In the genomic region with DNA sequence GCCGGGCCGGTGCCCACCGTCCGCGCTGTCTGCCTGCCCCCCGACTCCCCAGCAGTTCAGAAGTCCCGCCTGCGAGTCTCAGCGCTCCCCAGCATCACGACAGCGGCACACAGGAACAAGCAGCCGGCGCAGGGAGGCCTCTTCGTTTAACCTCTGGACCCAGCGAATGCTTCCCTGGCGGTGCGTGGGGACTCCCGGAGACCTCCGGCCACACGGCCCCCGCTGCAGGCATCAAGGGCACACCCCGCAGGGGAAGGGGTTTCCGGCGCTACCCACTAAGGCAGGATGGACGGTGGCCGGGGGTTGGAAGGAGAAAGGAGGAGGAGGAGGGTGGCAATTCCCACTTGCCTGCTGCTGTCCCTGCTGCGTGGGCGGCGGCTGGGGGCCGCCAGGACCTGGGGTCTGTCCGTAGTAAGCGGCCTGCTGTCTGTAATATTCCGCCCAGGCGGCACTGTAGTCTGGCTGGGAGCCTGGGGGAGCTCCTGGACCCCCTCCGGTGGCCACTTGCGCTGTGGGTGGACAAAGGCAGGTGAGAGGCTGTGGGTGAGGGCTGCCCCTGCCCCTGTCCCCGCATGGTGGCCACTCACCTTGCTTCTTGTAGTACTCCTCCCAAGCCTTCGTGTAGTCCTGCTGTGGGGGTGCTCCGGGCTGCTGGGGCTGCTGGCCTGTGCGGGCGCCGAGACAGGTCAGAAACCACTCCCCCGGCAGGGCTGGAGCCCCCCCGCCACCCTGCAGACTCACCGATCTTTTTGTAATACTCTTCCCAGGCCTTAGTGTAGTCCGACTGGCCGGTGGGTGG, we compare ENCODE assay signal across 23 cellular contexts. TPM values are rescaled to one million over a fixed set of nuclear protein-coding genes. Genes with fewer than 3 reads are reported as not detected.
DNase-seq lines count a peak whose midpoint lies in the region; ATAC-seq, FAIRE-seq and TF ChIP-seq lines count a peak whose summit lies in the region.
"Had no signal": no experiment of that assay in that cellular context is flagged by ENCODE, and none has a peak within 500 bp of the region (broad histone marks: within the 10 kb centered on the region; RNA-seq: fewer than 3 reads in every experiment).

No MANE protein-coding gene starts in this region.

- no peak overlapping the region for H3K27ac ChIP-seq in mammary epithelial cell (ENCODE audit: insufficient read depth, low read depth, low read length)
- no peak overlapping the region for H3K27ac ChIP-seq in HEK293 (ENCODE audit: extremely low read depth, low read depth, low read length)
- H3K27ac ChIP-seq in K562 (ENCODE audit: extremely low read depth, low read depth, low read length) = no peak overlapping the region

- H2AFZ ChIP-seq in mammary epithelial cell (ENCODE audit: low read depth, low read length) = no peak overlapping the region
- H2AFZ ChIP-seq in K562 (ENCODE audit: low read depth, low read length) = no peak overlapping the region

- H3K4me2 ChIP-seq in mammary epithelial cell (ENCODE audit: insufficient read depth, low read depth, low read length) = no peak overlapping the region
- no peak overlapping the region for H3K4me2 ChIP-seq in K562 (ENCODE audit: insufficient read depth, low read length)

- POLR2A ChIA-PET in MCF 10A (lab: Yijun Ruan, JAX) (no interaction called here), HEK293 (lab: Yijun Ruan, JAX) (interaction anchor here (1.8 kb wide), 1 partner anchor 10 kb away, joined by 7 read pairs; the partner anchor contains the start of gene KHSRP), K562 (lab: Yijun Ruan, JAX) (interaction anchor here (0.6 to 1.0 kb wide), 4 partner anchors 8 to 157 kb away, joined by 3 to 4 read pairs (median 4); partner anchors contain the start of genes ALKBH7 and KHSRP)

- H3K36me3 Mint-ChIP-seq in MCF 10A (ENCODE audit: insufficient read depth, unreplicated experiment) = peaks cover 62% of the 10 kb centered on the region
- H3K36me3 Mint-ChIP-seq in activated naive CD4-positive, alpha-beta T cell treated with anti-CD3 and anti-CD28 coated beads, Interleukin-2, amount 10 ng/mL, durations not matched to agents 7 days and 5 days = peaks cover 26% of the 10 kb centered on the region

- H3K9ac ChIP-seq in mammary epithelial cell (ENCODE audit: insufficient read depth, low read length) (no peak overlapping the region), K562 (ENCODE audit: insufficient read depth in 1 of 2, low read depth in 2 of 2, low read length in 2 of 2) (no peak overlapping the region)

- H3K4me1 ChIP-seq in mammary epithelial cell (ENCODE audit: insufficient read depth, low read length) (no peaks in the 10 kb centered on the region), HEK293 (ENCODE audit: control insufficient read depth, insufficient read depth, low read length) (no peaks in the 10 kb centered on the region), K562 (replicated peaks in 1 of 2; ENCODE audit: control insufficient read depth in 2 of 2, insufficient read depth in 2 of 2, low read length in 2 of 2) (peaks cover 0 to 54% of the 10 kb centered on the region in 2 experiments; a peak in 2 of 5 replicates)

- H4K20me1 ChIP-seq in mammary epithelial cell (ENCODE audit: insufficient read depth, low read length) = no peaks in the 10 kb centered on the region
- peaks cover 16% of the 10 kb centered on the region; the same call in 1 of the 2 replicates for H4K20me1 ChIP-seq in K562 (replicated peaks; ENCODE audit: control insufficient read depth, insufficient read depth, low read length)

- TF ChIP-seq EP300 in K562 (IDR thresholded peaks at IDR 0.05; ENCODE audit: low read length) = no peak

- DNase-seq in MCF 10A (ENCODE audit: unreplicated experiment) (no peak), mammary epithelial cell (no peak), K562 (ENCODE audit: extremely low read depth in 1 of 4, low spot score in 3 of 4) (peak in 1 of 4 experiments; percentile 27), sciatic nerve (ENCODE audit: low spot score) (peak; percentile 61), EL (no peak)
- DNase-seq in activated naive CD4-positive, alpha-beta T cell treated with anti-CD3 and anti-CD28 coated beads, Interleukin-2, amount 10 ng/mL, durations not matched to agents 7 days and 5 days = no peak
- DNase-seq: CD4-positive, CD25-positive, alpha-beta regulatory T cell; COR-L47; DMS153; GF-D8; NCI-H1105 treated with DMSO at 0.1 percent for 48 hours; NCI-H1694; NCI-H2081 treated with DMSO at 0.1 percent for 48 hours; NCI-H510A treated with DMSO at 0.1 percent for 48 hours; NCI-H774 had no signal

- H3K9me1 ChIP-seq in K562 (ENCODE audit: control insufficient read depth, insufficient read depth, low read length) = no peaks in the 10 kb centered on the region

- no peaks in the 10 kb centered on the region for H3K4me1 Mint-ChIP-seq in MCF 10A (ENCODE audit: insufficient read depth, unreplicated experiment)
- no peaks in the 10 kb centered on the region for H3K4me1 Mint-ChIP-seq in activated naive CD4-positive, alpha-beta T cell treated with anti-CD3 and anti-CD28 coated beads, Interleukin-2, amount 10 ng/mL, durations not matched to agents 7 days and 5 days
- H3K4me1 Mint-ChIP-seq: B cell; CD4-positive, CD25-positive, alpha-beta regulatory T cell had no signal

- dilution Hi-C loops in mammary epithelial cell (cut with HindIII; ENCODE audit: low sequenced_read_pairs) = loop anchor here (5.0 to 10.0 kb wide), 6 partner anchors 52 to 450 kb away; no protein-coding TSS in a partner anchor

- CTCF ChIA-PET in MCF 10A (lab: Yijun Ruan, JAX) = interaction anchor here (0.6 kb wide), 1 partner anchor 218 kb away, joined by 3 read pairs; no protein-coding TSS in a partner anchor
- CTCF ChIA-PET in mammary epithelial cell (lab: Charles Lee; ENCODE audit: low non-redundant PET) = no interaction called here
- CTCF ChIA-PET in HEK293 (lab: Yijun Ruan, JAX) = no interaction called here
- CTCF ChIA-PET in K562 (lab: Yijun Ruan, JAX; ENCODE audit: low intra/inter-chr PET ratio) = no interaction called here
- CTCF ChIA-PET in activated naive CD4-positive, alpha-beta T cell treated with anti-CD3 and anti-CD28 coated beads, Interleukin-2, amount 10 ng/mL, durations not matched to agents 7 days and 5 days (lab: Charles Lee) = no interaction called here

- H3K27me3 ChIP-seq in mammary epithelial cell (ENCODE audit: insufficient read depth, low read length) = no peaks in the 10 kb centered on the region
- no peaks in the 10 kb centered on the region for H3K27me3 ChIP-seq in K562 (ENCODE audit: control insufficient read depth in 2 of 2, insufficient read depth in 2 of 2, low read length in 2 of 2)

- no peak overlapping the region for H3K4me3 Mint-ChIP-seq in MCF 10A (ENCODE audit: unreplicated experiment)
- H3K4me3 Mint-ChIP-seq in activated naive CD4-positive, alpha-beta T cell treated with anti-CD3 and anti-CD28 coated beads, Interleukin-2, amount 10 ng/mL, durations not matched to agents 7 days and 5 days = no peak overlapping the region
- H3K4me3 Mint-ChIP-seq: B cell; CD4-positive, CD25-positive, alpha-beta regulatory T cell had no signal

- BruUV-seq in MCF 10A (replicated peaks; lab: Mats Ljungman, UMichigan) (no TSS peak), mammary epithelial cell (replicated peaks; lab: Mats Ljungman, UMichigan) (no TSS peak), K562 (replicated peaks; lab: Mats Ljungman, UMichigan) (no TSS peak)

- FAIRE-seq in K562 (lab: Jason Lieb, UNC) = no peak
- FAIRE-seq: GM18507, HTR-8/SVneo had no signal

- H3K36me3 ChIP-seq in mammary epithelial cell (ENCODE audit: insufficient read depth, low read length) = peaks cover 23% of the 10 kb centered on the region
- peaks cover 15 to 64% of the 10 kb centered on the region in 2 experiments for H3K36me3 ChIP-seq in HEK293 (ENCODE audit: control insufficient read depth in 2 of 2, insufficient read depth in 1 of 2, low read length in 2 of 2)
- peaks cover 66% of the 10 kb centered on the region; the same call in 2 of the 3 replicates for H3K36me3 ChIP-seq in K562 (ENCODE audit: control insufficient read depth, insufficient read depth, low read length)

- TF ChIP-seq CTCF in MCF 10A (IDR thresholded peaks at IDR 0.05; ENCODE audit: unreplicated experiment) (peak; percentile 6), mammary epithelial cell (conservative IDR thresholded peaks at IDR 0.05 in 1 of 2, IDR thresholded peaks at IDR 0.05 in 1 of 2; ENCODE audit: extremely low read depth in 1 of 2, insufficient read depth in 1 of 2, low read depth in 1 of 2, low read length in 2 of 2) (no peak), HEK293 (tag by site-specific recombination; IDR thresholded peaks at IDR 0.05) (no peak), K562 (IDR thresholded peaks at IDR 0.05 in 2 of 3, conservative IDR thresholded peaks at IDR 0.05 in 1 of 3; ENCODE audit: insufficient read depth in 2 of 3, low read depth in 1 of 3, low read length in 3 of 3) (0 out of 6 replicates have a peak, but pooled peaks of 1 of the 3 experiments have one; percentile 9)

- no peak; a peak in 1 of 4 replicates for TF ChIP-seq RAD21 in K562 (CRISPR knock-in tag; conservative IDR thresholded peaks at IDR 0.05 in 1 of 2, IDR thresholded peaks at IDR 0.05 in 1 of 2)

- H3K4me3 ChIP-seq in mammary epithelial cell (replicated peaks in 1 of 3; ENCODE audit: insufficient read depth in 1 of 3, low read depth in 2 of 3, low read length in 3 of 3) (no peak overlapping the region), HEK293 (ENCODE audit: low read depth, low read length) (no peak overlapping the region), K562 (no peak overlapping the region)

- no peaks in the 10 kb centered on the region for H3K27me3 Mint-ChIP-seq in MCF 10A (ENCODE audit: insufficient read depth, unreplicated experiment)
- no peaks in the 10 kb centered on the region for H3K27me3 Mint-ChIP-seq in activated naive CD4-positive, alpha-beta T cell treated with anti-CD3 and anti-CD28 coated beads, Interleukin-2, amount 10 ng/mL, durations not matched to agents 7 days and 5 days
- H3K27me3 Mint-ChIP-seq: B cell; CD4-positive, CD25-positive, alpha-beta regulatory T cell had no signal

- no peaks in the 10 kb centered on the region for H3K9me3 ChIP-seq in mammary epithelial cell (replicated peaks; ENCODE audit: insufficient read depth, low read length)
- H3K9me3 ChIP-seq in HEK293 (ENCODE audit: control insufficient read depth, insufficient read depth, low read depth, low read length) = no peaks in the 10 kb centered on the region
- no peaks in the 10 kb centered on the region for H3K9me3 ChIP-seq in K562 (replicated peaks; ENCODE audit: control insufficient read depth, insufficient read depth, low read depth, low read length)

- intact Hi-C loops in MCF 10A (cut with micrococcal nuclease) (loop anchor here (5.0 kb wide), 1 partner anchor 288 kb away; no protein-coding TSS in a partner anchor), mammary epithelial cell (cut with micrococcal nuclease) (no loop called here), K562 (cut with micrococcal nuclease) (no loop called here), sciatic nerve (cut with DNase I) (no loop called here)

- no peaks in the 10 kb centered on the region for H3K9me3 Mint-ChIP-seq in MCF 10A (ENCODE audit: unreplicated experiment)
- no peaks in the 10 kb centered on the region for H3K9me3 Mint-ChIP-seq in activated naive CD4-positive, alpha-beta T cell treated with anti-CD3 and anti-CD28 coated beads, Interleukin-2, amount 10 ng/mL, durations not matched to agents 7 days and 5 days
- H3K9me3 Mint-ChIP-seq: CD4-positive, CD25-positive, alpha-beta regulatory T cell; H9 had no signal

- in situ Hi-C loops in mammary epithelial cell (cut with MboI; ENCODE audit: low sequenced_read_pairs in 2 of 2) (no loop called here), K562 (cut with MboI) (no loop called here)

- 84% methylated on average over 8 of the region's 47 CpGs for WGBS in mammary epithelial cell (ENCODE audit: low coverage, missing lambda C conversion rate)
- WGBS in K562 (ENCODE audit: insufficient coverage, low coverage, missing lambda C conversion rate) = 92% methylated on average over 28 of the region's 47 CpGs

- H3K79me2 ChIP-seq in mammary epithelial cell (ENCODE audit: insufficient read depth, low read length) = peaks cover 33% of the 10 kb centered on the region
- H3K79me2 ChIP-seq in K562 (ENCODE audit: control insufficient read depth, insufficient read depth, low read length) = peaks cover 13% of the 10 kb centered on the region

- TF ChIP-seq POLR2A in K562 (conservative IDR thresholded peaks at IDR 0.05) = no peak

- no peak overlapping the region for H3K27ac Mint-ChIP-seq in MCF 10A (ENCODE audit: low read depth, unreplicated experiment)
- no peak overlapping the region for H3K27ac Mint-ChIP-seq in activated naive CD4-positive, alpha-beta T cell treated with anti-CD3 and anti-CD28 coated beads, Interleukin-2, amount 10 ng/mL, durations not matched to agents 7 days and 5 days
- H3K27ac Mint-ChIP-seq: B cell; CD4-positive, CD25-positive, alpha-beta regulatory T cell had no signal

- no peak for ATAC-seq in K562
- no peak for ATAC-seq in sciatic nerve
- no peak for ATAC-seq in GM18867 (IDR thresholded peaks at IDR 0.05; ENCODE audit: unreplicated experiment)

RNA-seq across cellular contexts. Expression of gene KHSRP, which starts 9.6 kb away (rescaled TPM):
- 269 and 278 TPM in 2 replicates for total RNA-seq in MCF 10A (2022)
- 100 to 1,000 TPM in 1 of 2 donors, 10 to 100 TPM in 1; 90.5 to 287 TPM for total RNA-seq in mammary epithelial cell
- polyA plus RNA-seq in mammary epithelial cell = 110 TPM
- 425 TPM for polyA minus RNA-seq in mammary epithelial cell
- 186 and 376 TPM in 2 replicates for total RNA-seq in K562 (2011; cell fraction: chromatin; rRNA removed; ENCODE audit: low replicate concordance)
- total RNA-seq in K562 (2011; cell fraction: nucleolus; rRNA removed) = 235 and 244 TPM in 2 replicates
- 196 TPM in 2 replicates for total RNA-seq in K562 (2011; cell fraction: nucleoplasm; rRNA removed)
- 183 and 227 TPM in 2 replicates for total RNA-seq in K562 (2014; rRNA removed)
- 94.5 and 97.2 TPM in 2 replicates for total RNA-seq in K562 (2014; rRNA removed; fragmentation: Illumina TruSeq; extraction: Trizol)
- 139 and 150 TPM in 2 replicates for total RNA-seq in K562 (2015; rRNA removed; fragmentation: Illumina TruSeq; extraction: Trizol)
- total RNA-seq in K562 (2021) = 519 and 564 TPM in 2 replicates
- 93.1 and 118 TPM in 2 replicates for polyA plus RNA-seq in K562 (2011; rRNA removed)
- polyA plus RNA-seq in K562 (2011; cell fraction: cytosol; rRNA removed) = 82.9 and 159 TPM in 2 replicates
- 172 and 201 TPM in 2 replicates for polyA plus RNA-seq in K562 (2011; cell fraction: nucleus; rRNA removed)
- polyA plus RNA-seq in K562 (2012) = 307 and 455 TPM in 2 replicates
- 215 and 288 TPM in 2 replicates for polyA plus RNA-seq in K562 (2014; fragmentation: Illumina TruSeq; extraction: Trizol)
- polyA plus RNA-seq in K562 (2014; fragmentation: Nextera tagmentation; extraction: Ambion mirVana) = 1 to 10 TPM; 4.2 to 5.7 TPM
- polyA plus RNA-seq in K562 (2014; rRNA removed) = 313 and 329 TPM in 2 replicates
- polyA minus RNA-seq in K562 (2011; rRNA and poly(A)+ RNA removed) = 136 and 150 TPM in 2 replicates
- 200 and 285 TPM in 2 replicates for polyA minus RNA-seq in K562 (2011; cell fraction: cytosol; rRNA and poly(A)+ RNA removed)
- 88.2 and 125 TPM in 2 replicates for polyA minus RNA-seq in K562 (2011; cell fraction: nucleus; rRNA and poly(A)+ RNA removed)
- 161 TPM for total RNA-seq in sciatic nerve

RNA-seq across cellular contexts. Expression of gene SLC25A41, which starts 18.6 kb away (rescaled TPM):
- total RNA-seq in MCF 10A (2022) = not detected in 2 replicates
- not detected for total RNA-seq in mammary epithelial cell
- polyA plus RNA-seq in mammary epithelial cell = 0.06 TPM
- not detected for polyA minus RNA-seq in mammary epithelial cell
- total RNA-seq in K562 (2011; cell fraction: chromatin; rRNA removed; ENCODE audit: low replicate concordance) = 1.6 and 2.4 TPM in 2 replicates
- 1.4 and 1.8 TPM in 2 replicates for total RNA-seq in K562 (2011; cell fraction: nucleolus; rRNA removed)
- 1.9 and 2.8 TPM in 2 replicates for total RNA-seq in K562 (2011; cell fraction: nucleoplasm; rRNA removed)
- 0.94 and 1.00 TPM in 2 replicates for total RNA-seq in K562 (2014; rRNA removed)
- 1.1 and 1.6 TPM in 2 replicates for total RNA-seq in K562 (2014; rRNA removed; fragmentation: Illumina TruSeq; extraction: Trizol)
- 1.2 and 1.6 TPM in 2 replicates for total RNA-seq in K562 (2015; rRNA removed; fragmentation: Illumina TruSeq; extraction: Trizol)
- 4.2 and 4.6 TPM in 2 replicates for total RNA-seq in K562 (2021)
- polyA plus RNA-seq in K562 (2011; rRNA removed) = 3.3 and 6.5 TPM in 2 replicates
- 6.1 and 6.3 TPM in 2 replicates for polyA plus RNA-seq in K562 (2011; cell fraction: cytosol; rRNA removed)
- 3.6 and 4.5 TPM in 2 replicates for polyA plus RNA-seq in K562 (2011; cell fraction: nucleus; rRNA removed)
- 3.6 TPM in 2 replicates for polyA plus RNA-seq in K562 (2012)
- polyA plus RNA-seq in K562 (2014; fragmentation: Illumina TruSeq; extraction: Trizol) = 2.0 and 4.7 TPM in 2 replicates
- polyA plus RNA-seq in K562 (2014; fragmentation: Nextera tagmentation; extraction: Ambion mirVana) = under 1 TPM; 0.08 to 0.24 TPM
- polyA plus RNA-seq in K562 (2014; rRNA removed) = 4.0 and 6.7 TPM in 2 replicates
- polyA minus RNA-seq in K562 (2011; rRNA and poly(A)+ RNA removed) = 0.54 and 0.77 TPM in 2 replicates
- 0.76 and 2.5 TPM in 2 replicates for polyA minus RNA-seq in K562 (2011; cell fraction: cytosol; rRNA and poly(A)+ RNA removed)
- polyA minus RNA-seq in K562 (2011; cell fraction: nucleus; rRNA and poly(A)+ RNA removed) = 0.27 and 0.67 TPM in 2 replicates
- 0.27 TPM for total RNA-seq in sciatic nerve
- total RNA-seq: Daoy, OCI-LY7 had no signal

RNA-seq across cellular contexts. Expression of gene GTF2F1, which starts 22.0 kb away (rescaled TPM):
- 65.6 and 84.8 TPM in 2 replicates for total RNA-seq in MCF 10A (2022)
- total RNA-seq in mammary epithelial cell = 10 to 100 TPM; 32.7 to 64.8 TPM
- polyA plus RNA-seq in mammary epithelial cell = 56.1 TPM
- polyA minus RNA-seq in mammary epithelial cell = 26.9 TPM
- 19.4 and 44.5 TPM in 2 replicates for total RNA-seq in K562 (2011; cell fraction: chromatin; rRNA removed; ENCODE audit: low replicate concordance)
- total RNA-seq in K562 (2011; cell fraction: nucleolus; rRNA removed) = 26.5 and 29.9 TPM in 2 replicates
- total RNA-seq in K562 (2011; cell fraction: nucleoplasm; rRNA removed) = 20.7 and 21.6 TPM in 2 replicates
- 75.4 and 81.6 TPM in 2 replicates for total RNA-seq in K562 (2014; rRNA removed)
- 30.3 TPM in 2 replicates for total RNA-seq in K562 (2014; rRNA removed; fragmentation: Illumina TruSeq; extraction: Trizol)
- total RNA-seq in K562 (2015; rRNA removed; fragmentation: Illumina TruSeq; extraction: Trizol) = 73.5 and 79.1 TPM in 2 replicates
- 58.9 and 71.7 TPM in 2 replicates for total RNA-seq in K562 (2021)
- polyA plus RNA-seq in K562 (2011; rRNA removed) = 34.9 and 47.9 TPM in 2 replicates
- 52.9 and 70.5 TPM in 2 replicates for polyA plus RNA-seq in K562 (2011; cell fraction: cytosol; rRNA removed)
- polyA plus RNA-seq in K562 (2011; cell fraction: nucleus; rRNA removed) = 25.6 and 38.6 TPM in 2 replicates
- polyA plus RNA-seq in K562 (2012) = 74.1 and 80.2 TPM in 2 replicates
- 68.4 and 85.9 TPM in 2 replicates for polyA plus RNA-seq in K562 (2014; fragmentation: Illumina TruSeq; extraction: Trizol)
- 1 to 10 TPM; 4.7 to 6.3 TPM for polyA plus RNA-seq in K562 (2014; fragmentation: Nextera tagmentation; extraction: Ambion mirVana)
- polyA plus RNA-seq in K562 (2014; rRNA removed) = 66.0 and 68.7 TPM in 2 replicates
- 28.2 and 53.2 TPM in 2 replicates for polyA minus RNA-seq in K562 (2011; rRNA and poly(A)+ RNA removed)
- 37.8 and 49.9 TPM in 2 replicates for polyA minus RNA-seq in K562 (2011; cell fraction: cytosol; rRNA and poly(A)+ RNA removed)
- polyA minus RNA-seq in K562 (2011; cell fraction: nucleus; rRNA and poly(A)+ RNA removed) = 8.5 and 12.0 TPM in 2 replicates
- total RNA-seq in sciatic nerve = 44.7 TPM

RNA-seq across cellular contexts. Expression of gene PSPN, which starts 39.3 kb away (rescaled TPM):
- total RNA-seq in MCF 10A (2022) (1.1 and 1.9 TPM in 2 replicates), mammary epithelial cell (under 1 TPM; 0.67 to 0.96 TPM), K562 (2014; rRNA removed) (0.78 and 0.82 TPM in 2 replicates), K562 (2014; rRNA removed; fragmentation: Illumina TruSeq; extraction: Trizol) (0.45 and 0.58 TPM in 2 replicates), K562 (2015; rRNA removed; fragmentation: Illumina TruSeq; extraction: Trizol) (0.83 and 0.87 TPM in 2 replicates), K562 (2021) (1.1 TPM in 2 replicates), sciatic nerve (2.1 TPM)
- polyA plus RNA-seq in mammary epithelial cell (0.31 TPM), K562 (2011; rRNA removed) (0.25 and 0.32 TPM in 2 replicates), K562 (2014; fragmentation: Illumina TruSeq; extraction: Trizol) (0.55 and 0.58 TPM in 2 replicates), K562 (2014; fragmentation: Nextera tagmentation; extraction: Ambion mirVana) (under 1 TPM; 0.21 to 0.29 TPM), K562 (2014; rRNA removed) (0.28 and 0.40 TPM in 2 replicates)
- 2.3 TPM for polyA minus RNA-seq in mammary epithelial cell
- total RNA-seq in K562 (2011; cell fraction: chromatin; rRNA removed; ENCODE audit: low replicate concordance) = 2.1 and 5.7 TPM in 2 replicates
- total RNA-seq in K562 (2011; cell fraction: nucleolus; rRNA removed) = 2.4 and 2.7 TPM in 2 replicates
- 2.9 and 4.5 TPM in 2 replicates for total RNA-seq in K562 (2011; cell fraction: nucleoplasm; rRNA removed)
- polyA plus RNA-seq in K562 (2011; cell fraction: cytosol; rRNA removed) = 0.58 and 0.88 TPM in 2 replicates
- polyA plus RNA-seq in K562 (2011; cell fraction: nucleus; rRNA removed) = 0.72 and 1.00 TPM in 2 replicates
- 0.47 and 0.86 TPM in 2 replicates for polyA plus RNA-seq in K562 (2012)
- 0.39 and 0.56 TPM in 2 replicates for polyA minus RNA-seq in K562 (2011; rRNA and poly(A)+ RNA removed)
- polyA minus RNA-seq in K562 (2011; cell fraction: cytosol; rRNA and poly(A)+ RNA removed) = 1.1 and 2.7 TPM in 2 replicates
- polyA minus RNA-seq in K562 (2011; cell fraction: nucleus; rRNA and poly(A)+ RNA removed) = 0.67 and 0.81 TPM in 2 replicates

RNA-seq across cellular contexts. Expression of gene ALKBH7, which starts 42.4 kb away (rescaled TPM):
- total RNA-seq in MCF 10A (2022) = 49.9 and 51.5 TPM in 2 replicates
- total RNA-seq in mammary epithelial cell = 10 to 100 TPM; 33.8 to 38.6 TPM
- polyA plus RNA-seq in mammary epithelial cell = 15.9 TPM
- polyA minus RNA-seq in mammary epithelial cell = 4.3 TPM
- 1.1 and 3.1 TPM in 2 replicates for total RNA-seq in K562 (2011; cell fraction: chromatin; rRNA removed; ENCODE audit: low replicate concordance)
- total RNA-seq in K562 (2011; cell fraction: nucleolus; rRNA removed) = 6.2 and 11.8 TPM in 2 replicates
- 4.8 and 7.3 TPM in 2 replicates for total RNA-seq in K562 (2011; cell fraction: nucleoplasm; rRNA removed)
- total RNA-seq in K562 (2014; rRNA removed) = 65.7 and 88.6 TPM in 2 replicates
- total RNA-seq in K562 (2014; rRNA removed; fragmentation: Illumina TruSeq; extraction: Trizol) = 2.3 and 4.4 TPM in 2 replicates
- total RNA-seq in K562 (2015; rRNA removed; fragmentation: Illumina TruSeq; extraction: Trizol) = 24.6 and 29.8 TPM in 2 replicates
- 94.8 and 110 TPM in 2 replicates for total RNA-seq in K562 (2021)
- polyA plus RNA-seq in K562 (2011; rRNA removed) = 17.6 and 35.4 TPM in 2 replicates
- 51.4 and 114 TPM in 2 replicates for polyA plus RNA-seq in K562 (2011; cell fraction: cytosol; rRNA removed)
- polyA plus RNA-seq in K562 (2011; cell fraction: nucleus; rRNA removed) = 18.5 and 23.2 TPM in 2 replicates
- polyA plus RNA-seq in K562 (2012) = 48.8 and 149 TPM in 2 replicates
- polyA plus RNA-seq in K562 (2014; fragmentation: Illumina TruSeq; extraction: Trizol) = 9.5 and 24.2 TPM in 2 replicates
- polyA plus RNA-seq in K562 (2014; fragmentation: Nextera tagmentation; extraction: Ambion mirVana) = 1 to 10 TPM in 1 of 2 experiments, under 1 TPM in 1; 0.69 to 2.8 TPM
- 67.6 and 68.8 TPM in 2 replicates for polyA plus RNA-seq in K562 (2014; rRNA removed)
- polyA minus RNA-seq in K562 (2011; rRNA and poly(A)+ RNA removed) = 2.5 and 2.9 TPM in 2 replicates
- 11.5 and 20.7 TPM in 2 replicates for polyA minus RNA-seq in K562 (2011; cell fraction: cytosol; rRNA and poly(A)+ RNA removed)
- polyA minus RNA-seq in K562 (2011; cell fraction: nucleus; rRNA and poly(A)+ RNA removed) = 3.8 and 5.2 TPM in 2 replicates
- total RNA-seq in sciatic nerve = 55.6 TPM
